In genomic region chr19:3550947-3551807, GRCh38 we compare ENCODE assay signal across 1 cellular context.
A peak's percentile ranks its signal among the peaks of the same experiment; 100 is the strongest.
TF ChIP-seq lines count a peak whose summit lies in the region.

No MANE protein-coding gene starts in this region.

TF ChIP-seq in HEK293, 187 proteins besides CTCF, POLR2A, EP300 and RAD21:
- TF ChIP-seq ZBTB17 (tag by site-specific recombination; IDR thresholded peaks at IDR 0.05) (no peak), GLIS2 (tag by site-specific recombination; IDR thresholded peaks at IDR 0.05) (peak; percentile 35; the same call in 1 of the 2 replicates), BCL11B (tag by site-specific recombination; IDR thresholded peaks at IDR 0.05; ENCODE audit: low read depth) (no peak)
